2 cellular contexts compared by ENCODE assay signal in the genomic region with DNA sequence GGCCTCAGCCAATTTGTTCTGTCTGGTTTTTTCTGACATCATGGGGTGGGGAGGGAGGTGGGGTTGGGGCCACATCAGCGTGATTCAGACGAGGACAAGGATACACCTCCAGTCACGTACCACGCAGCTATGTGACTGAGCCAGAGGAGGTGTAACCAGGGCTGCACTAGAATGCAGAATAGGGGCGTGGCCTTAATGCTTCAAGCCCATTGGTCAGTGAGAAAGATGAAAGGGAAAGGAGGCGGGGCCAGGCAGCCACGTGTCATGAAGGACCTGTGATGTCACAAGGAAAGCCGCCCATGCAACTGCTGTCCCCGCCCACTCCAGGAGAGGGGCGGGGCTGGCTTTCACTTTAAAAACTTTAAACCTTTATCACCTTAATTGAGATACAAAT.
TF ChIP-seq lines count a peak whose summit lies in the region.

A gene with protein sequence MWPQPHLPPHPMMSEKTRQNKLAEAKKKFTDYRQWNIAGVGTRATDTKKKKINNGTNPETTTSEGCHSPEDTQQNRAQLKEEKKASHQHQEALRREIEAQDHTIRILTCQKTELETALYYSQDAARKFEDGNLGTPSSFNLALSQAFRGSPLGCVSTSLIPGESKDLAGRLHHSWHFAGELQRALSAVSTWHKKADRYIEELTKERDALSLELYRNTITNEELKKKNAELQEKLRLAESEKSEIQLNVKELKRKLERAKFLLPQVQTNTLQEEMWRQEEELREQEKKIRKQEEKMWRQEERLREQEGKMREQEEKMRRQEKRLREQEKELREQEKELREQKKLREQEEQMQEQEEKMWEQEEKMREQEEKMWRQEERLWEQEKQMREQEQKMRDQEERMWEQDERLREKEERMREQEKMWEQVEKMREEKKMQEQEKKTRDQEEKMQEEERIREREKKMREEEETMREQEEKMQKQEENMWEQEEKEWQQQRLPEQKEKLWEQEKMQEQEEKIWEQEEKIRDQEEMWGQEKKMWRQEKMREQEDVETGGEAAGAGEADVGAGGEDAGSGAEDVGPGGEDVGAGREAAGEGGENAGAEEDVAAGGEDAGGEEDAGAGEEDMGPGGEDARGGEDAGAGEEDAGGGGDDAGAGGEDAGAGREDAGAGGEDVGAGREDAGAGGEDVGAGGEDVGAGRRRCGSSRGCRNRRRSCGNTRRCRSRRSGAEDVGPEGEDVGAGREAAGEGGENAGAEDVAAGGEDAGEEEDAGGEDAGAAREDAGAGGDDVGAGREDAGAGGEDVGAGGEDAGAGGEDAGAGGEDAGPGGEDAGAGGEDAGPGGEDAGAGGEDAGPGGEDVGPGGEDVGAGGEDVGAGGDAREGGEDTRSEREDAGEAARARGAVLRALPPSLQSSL (minus strand): TSS at position 137 of the 394 bp plus-strand sequence. CDS start 62 bp downstream, at position 75.

TF ChIP-seq in HepG2, 621 proteins besides CTCF, POLR2A, EP300 and RAD21:
- TF ChIP-seq SP1 (IDR thresholded peaks at IDR 0.05) (no peak), SP1 (CRISPR knock-in tag; IDR thresholded peaks at IDR 0.05) (0 out of 2 replicates have a peak, but pooled peaks have one; percentile 42), CREB1 (IDR thresholded peaks at IDR 0.05) (peak; percentile 57), CREB1 (CRISPR knock-in tag; IDR thresholded peaks at IDR 0.05) (no peak), ZNF616 (CRISPR knock-in tag; IDR thresholded peaks at IDR 0.05; ENCODE audit: low read depth) (no peak)

TF ChIP-seq in HCT116, 20 proteins besides CTCF, POLR2A, EP300 and RAD21:
- TF ChIP-seq, protein P1, sequence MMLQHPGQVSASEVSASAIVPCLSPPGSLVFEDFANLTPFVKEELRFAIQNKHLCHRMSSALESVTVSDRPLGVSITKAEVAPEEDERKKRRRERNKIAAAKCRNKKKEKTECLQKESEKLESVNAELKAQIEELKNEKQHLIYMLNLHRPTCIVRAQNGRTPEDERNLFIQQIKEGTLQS (IDR thresholded peaks at IDR 0.05) = no peak
- TF ChIP-seq ZFX (IDR thresholded peaks at IDR 0.05) (no peak), TCF7L2 (IDR thresholded peaks at IDR 0.05; ENCODE audit: borderline replicate concordance, extremely low read depth, insufficient read depth, insufficient read length) (peak; percentile 87), FOSL1 (IDR thresholded peaks at IDR 0.05; ENCODE audit: low read depth) (no peak)
- TF ChIP-seq, protein P2, sequence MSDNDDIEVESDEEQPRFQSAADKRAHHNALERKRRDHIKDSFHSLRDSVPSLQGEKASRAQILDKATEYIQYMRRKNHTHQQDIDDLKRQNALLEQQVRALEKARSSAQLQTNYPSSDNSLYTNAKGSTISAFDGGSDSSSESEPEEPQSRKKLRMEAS (IDR thresholded peaks at IDR 0.05) = no peak
